10 cellular contexts compared by ENCODE assay signal in the genomic region with DNA sequence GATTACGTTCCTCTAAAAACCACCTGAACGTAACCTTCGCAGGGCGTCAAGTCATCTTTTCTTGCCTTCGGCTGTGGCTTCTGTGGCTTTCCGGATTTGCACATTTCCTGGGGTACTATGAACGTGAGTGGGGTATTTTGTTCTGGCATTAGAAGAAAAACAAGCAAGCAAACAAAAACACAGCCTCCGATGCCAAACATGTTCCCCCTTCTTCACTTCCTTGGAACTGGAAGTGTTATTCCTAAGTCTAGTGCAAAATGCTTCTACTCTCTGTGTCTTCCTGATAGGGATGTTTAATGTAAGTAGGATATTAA. TPM values are rescaled to one million over a fixed set of nuclear protein-coding genes. Genes with fewer than 3 reads are reported as not detected.
DNase-seq lines count a peak whose midpoint lies in the region; ATAC-seq, FAIRE-seq and TF ChIP-seq lines count a peak whose summit lies in the region.
"Not testable (repeated sequence)": the region's sequence is repeated elsewhere in the genome, so short reads cannot be mapped to it uniquely, and the experiment has no call there.
"Had no signal": no experiment of that assay in that cellular context is flagged by ENCODE, and none has a peak within 500 bp of the region (broad histone marks: within the 10 kb centered on the region; RNA-seq: fewer than 3 reads in every experiment).

No MANE protein-coding gene starts in this region.

- not testable (repeated sequence) for BruUV-seq in endothelial cell of umbilical vein (replicated peaks; lab: Mats Ljungman, UMichigan)

- not testable (repeated sequence) for H3K36me3 Mint-ChIP-seq in GM23338 (ENCODE audit: low read depth); activated T-cell treated with anti-CD3 and anti-CD28 coated beads, Interleukin-2, amount 50 U/mL, for 24 hours (ENCODE audit: low read depth); activated naive CD8-positive, alpha-beta T cell treated with anti-CD3 and anti-CD28 coated beads for 36 hours; natural killer cell

- not testable (repeated sequence) for H2AFZ ChIP-seq in GM23338; endothelial cell of umbilical vein (ENCODE audit: low read depth, low read length)

- TF ChIP-seq CTCF in GM23338 (conservative IDR thresholded peaks at IDR 0.05; ENCODE audit: low read depth in 2 of 2); endothelial cell of umbilical vein (IDR thresholded peaks at IDR 0.05; ENCODE audit: extremely low read depth in 1 of 2, insufficient read depth in 1 of 2, low read depth in 1 of 2, low read length in 2 of 2); natural killer cell (IDR thresholded peaks at IDR 0.05): not testable (repeated sequence)

- intact Hi-C loops in endothelial cell of umbilical vein (cut with micrococcal nuclease); natural killer cell (cut with micrococcal nuclease): not testable (repeated sequence)

- not testable (repeated sequence) for H3K9me2 ChIP-seq in GM23338 (ENCODE audit: insufficient read depth)

- dilution Hi-C loops in endothelial cell of umbilical vein (cut with MboI; ENCODE audit: extremely low pct_ligation_motif_present, low sequenced_read_pairs) = not testable (repeated sequence)

- not testable (repeated sequence) for H3K9me3 ChIP-seq in endothelial cell of umbilical vein (replicated peaks; ENCODE audit: control insufficient read depth, insufficient read depth, low read length)

- not testable (repeated sequence) for H3K4me2 ChIP-seq in GM23338; endothelial cell of umbilical vein (ENCODE audit: insufficient read depth, low read length)

- H3K9me1 ChIP-seq in endothelial cell of umbilical vein (replicated peaks; ENCODE audit: control insufficient read depth, extremely low read depth, insufficient read depth, low read length) = not testable (repeated sequence)

- ATAC-seq in GM23338, natural killer cell: not testable (repeated sequence)

- H3K27ac ChIP-seq in GM23338 (ENCODE audit: low read depth); endothelial cell of umbilical vein (ENCODE audit: insufficient read depth, low read depth, low read length): not testable (repeated sequence)

- not testable (repeated sequence) for FAIRE-seq in endothelial cell of umbilical vein (lab: Jason Lieb, UNC)

- TF ChIP-seq POLR2A in endothelial cell of umbilical vein (IDR thresholded peaks at IDR 0.05; ENCODE audit: low read depth, low read length) = not testable (repeated sequence)

- not testable (repeated sequence) for H3K4me1 Mint-ChIP-seq in GM23338
- peaks cover 23% of the 10 kb centered on the region for H3K4me1 Mint-ChIP-seq in activated T-cell treated with anti-CD3 and anti-CD28 coated beads, Interleukin-2, amount 50 U/mL, for 24 hours (ENCODE audit: low read depth)
- peaks cover 13% of the 10 kb centered on the region for H3K4me1 Mint-ChIP-seq in activated naive CD8-positive, alpha-beta T cell treated with anti-CD3 and anti-CD28 coated beads for 36 hours
- peaks cover 13 to 16% of the 10 kb centered on the region in 2 donors for H3K4me1 Mint-ChIP-seq in natural killer cell

- not testable (repeated sequence) for H3K9me3 Mint-ChIP-seq in GM23338; activated T-cell treated with anti-CD3 and anti-CD28 coated beads, Interleukin-2, amount 50 U/mL, for 24 hours; activated naive CD8-positive, alpha-beta T cell treated with anti-CD3 and anti-CD28 coated beads for 36 hours; natural killer cell

- H3K27me3 ChIP-seq in GM23338 (ENCODE audit: insufficient read depth) = peaks cover 79% of the 10 kb centered on the region
- peaks cover 18 to 32% of the 10 kb centered on the region in 2 experiments for H3K27me3 ChIP-seq in endothelial cell of umbilical vein (ENCODE audit: control insufficient read depth in 2 of 2, insufficient read depth in 2 of 2, low read length in 2 of 2)

- 0 out of 2 replicates have a peak overlapping the region, but pooled peaks have one; percentile 23 for H3K4me3 ChIP-seq in GM23338
- not testable (repeated sequence) for H3K4me3 ChIP-seq in endothelial cell of umbilical vein (replicated peaks in 1 of 3; ENCODE audit: insufficient read depth in 1 of 3, low read depth in 1 of 3, low read length in 3 of 3)

- DNase-seq in CD1c-positive myeloid dendritic cell (ENCODE audit: extremely low spot score) (peak; percentile 2), T-helper 22 cell (ENCODE audit: low read depth) (peak; percentile 54)
- not testable (repeated sequence) for DNase-seq in GM23338 (ENCODE audit: low spot score); activated T-cell treated with anti-CD3 and anti-CD28 coated beads, Interleukin-2, amount 50 U/mL, for 24 hours; endothelial cell of umbilical vein (ENCODE audit: low read depth, low spot score); natural killer cell
- DNase-seq in activated naive CD8-positive, alpha-beta T cell treated with anti-CD3 and anti-CD28 coated beads for 36 hours = peak; percentile 9

- H4K20me1 ChIP-seq in GM23338 (replicated peaks; ENCODE audit: insufficient read depth); endothelial cell of umbilical vein (replicated peaks; ENCODE audit: control insufficient read depth, extremely low read depth, insufficient read depth, low read length): not testable (repeated sequence)

- H3K4me1 ChIP-seq in GM23338 (ENCODE audit: insufficient read depth); endothelial cell of umbilical vein (ENCODE audit: control insufficient read depth, extremely low read depth, insufficient read depth, low read length): not testable (repeated sequence)

- not testable (repeated sequence) for H3K27ac Mint-ChIP-seq in GM23338; activated naive CD8-positive, alpha-beta T cell treated with anti-CD3 and anti-CD28 coated beads for 36 hours; natural killer cell
- peak overlapping the region; percentile 33 for H3K27ac Mint-ChIP-seq in activated T-cell treated with anti-CD3 and anti-CD28 coated beads, Interleukin-2, amount 50 U/mL, for 24 hours

- H3K9ac ChIP-seq in endothelial cell of umbilical vein (replicated peaks; ENCODE audit: extremely low read depth, insufficient read depth, low read length) = not testable (repeated sequence)

- CTCF ChIA-PET in endothelial cell of umbilical vein (lab: Charles Lee) = not testable (repeated sequence)

- not testable (repeated sequence) for H3K36me3 ChIP-seq in GM23338 (ENCODE audit: insufficient read depth); endothelial cell of umbilical vein (ENCODE audit: control insufficient read depth in 2 of 2, extremely low read depth in 1 of 2, insufficient read depth in 2 of 2, low read length in 2 of 2)

- H3K27me3 Mint-ChIP-seq in GM23338 (ENCODE audit: insufficient read depth, low read depth, poor library complexity) (peaks cover 66% of the 10 kb centered on the region), natural killer cell (ENCODE audit: low read depth in 2 of 2) (peaks cover 24% of the 10 kb centered on the region in 2 donors)
- H3K27me3 Mint-ChIP-seq in activated T-cell treated with anti-CD3 and anti-CD28 coated beads, Interleukin-2, amount 50 U/mL, for 24 hours = peaks cover 45% of the 10 kb centered on the region
- peaks cover 45% of the 10 kb centered on the region for H3K27me3 Mint-ChIP-seq in activated naive CD8-positive, alpha-beta T cell treated with anti-CD3 and anti-CD28 coated beads for 36 hours

- not testable (repeated sequence) for H3F3A ChIP-seq in GM23338 (replicated peaks; ENCODE audit: low read depth)

- not testable (repeated sequence) for H3K4me3 Mint-ChIP-seq in GM23338
- H3K4me3 Mint-ChIP-seq in activated T-cell treated with anti-CD3 and anti-CD28 coated beads, Interleukin-2, amount 50 U/mL, for 24 hours = peak overlapping the region; percentile 25
- peak overlapping the region; percentile 18 for H3K4me3 Mint-ChIP-seq in activated naive CD8-positive, alpha-beta T cell treated with anti-CD3 and anti-CD28 coated beads for 36 hours
- H3K4me3 Mint-ChIP-seq in natural killer cell = peak overlapping the region; percentile 73

- H3K79me2 ChIP-seq in GM23338 (replicated peaks; ENCODE audit: insufficient read depth); endothelial cell of umbilical vein (ENCODE audit: control insufficient read depth, insufficient read depth, low read length): not testable (repeated sequence)

- POLR2A ChIA-PET in endothelial cell of umbilical vein (lab: Charles Lee) = not testable (repeated sequence)

TF ChIP-seq in endothelial cell of umbilical vein, 7 proteins besides CTCF, POLR2A, EP300 and RAD21:
- peak; percentile 70 for TF ChIP-seq EZH2 (IDR thresholded peaks at IDR 0.05; ENCODE audit: borderline replicate concordance, low read depth, low read length, severe bottlenecking)
TF ChIP-seq in endothelial cell of umbilical vein: peak in this region for 1; not testable (repeated sequence) for 6.

RNA-seq across cellular contexts. Expression of a gene that starts 2.2 kb away (rescaled TPM):
- not detected in 2 replicates for total RNA-seq in GM23338 (2014; rRNA removed; shearing (Covaris generic))
- polyA plus RNA-seq in GM23338 (2016; fragmentation: Nextera tagmentation; extraction: Ambion mirVana) (not detected in 2 replicates), endothelial cell of umbilical vein (0.04 and 0.06 TPM in 2 replicates)
- total RNA-seq in activated naive CD8-positive, alpha-beta T cell treated with anti-CD3 and anti-CD28 coated beads for 36 hours = under 1 TPM; 0.16 to 0.18 TPM
- total RNA-seq in endothelial cell of umbilical vein (0.18 TPM in 1 of 2 replicates, not detected in the other), natural killer cell (not detected)
- polyA plus RNA-seq in endothelial cell of umbilical vein (2011; cell fraction: cytosol; rRNA removed) = 0.04 TPM in 1 of 2 replicates, not detected in the other
- 0.17 and 0.18 TPM in 2 replicates for polyA plus RNA-seq in endothelial cell of umbilical vein (2011; cell fraction: nucleus; rRNA removed)
- not detected in 2 replicates for polyA plus RNA-seq in endothelial cell of umbilical vein (2012)
- polyA minus RNA-seq in endothelial cell of umbilical vein = 0.19 and 0.36 TPM in 2 replicates
- polyA minus RNA-seq in endothelial cell of umbilical vein (2011; cell fraction: cytosol; rRNA and poly(A)+ RNA removed) = not detected
- 0.24 TPM in 1 of 2 replicates, not detected in the other for polyA minus RNA-seq in endothelial cell of umbilical vein (2011; cell fraction: nucleus; rRNA and poly(A)+ RNA removed)
- total RNA-seq: CD4-positive, alpha-beta T cell; G401; RPMI7951 had no signal
